28 cellular contexts compared by ENCODE assay signal in genomic region chr7:29770371-29770770, GRCh38. TPM values are rescaled to one million over a fixed set of nuclear protein-coding genes. Genes with fewer than 3 reads are reported as not detected.
DNase-seq lines count a peak whose midpoint lies in the region; ATAC-seq, FAIRE-seq and TF ChIP-seq lines count a peak whose summit lies in the region.
"Had no signal": no experiment of that assay in that cellular context is flagged by ENCODE, and none has a peak within 500 bp of the region (broad histone marks: within the 10 kb centered on the region; RNA-seq: fewer than 3 reads in every experiment).

No MANE protein-coding gene starts in this region.

- intact Hi-C loops in left ventricle myocardium inferior (cut with micrococcal nuclease) (no loop called here), Right ventricle myocardium superior (cut with DNase I) (no loop called here)

- peaks cover 18% of the 10 kb centered on the region for H3K9me3 Mint-ChIP-seq in nephron progenitor cell
- H3K9me3 Mint-ChIP-seq: CD4-positive, alpha-beta T cell had no signal

- DNase-seq in left ventricle myocardium inferior (no peak), Right ventricle myocardium superior (no peak), nephron progenitor cell (no peak), urothelium cell line (ENCODE audit: low spot score) (no peak), foreskin keratinocyte (no peak)
- DNase-seq: 8988T; ACHN; AML-193; BE2C; CD4-positive, alpha-beta T cell; CD8-positive, alpha-beta memory T cell; DMS 273 treated with DMSO at 0.1 percent for 48 hours; DMS79; EL; GDM1; GM23248; H7; HCEC 1CT had no signal

- no peaks in the 10 kb centered on the region for H3K36me3 ChIP-seq in left ventricle myocardium inferior
- H3K36me3 ChIP-seq: BE2C; BLaER1 treated with 17β-estradiol and CSF1 and Interleukin-3, amounts not matched to agents 10 nM and 100 nM had no signal

- TF ChIP-seq CTCF in left ventricle myocardium inferior (IDR thresholded peaks at IDR 0.05; ENCODE audit: borderline replicate concordance) (no peak), VCaP (conservative IDR thresholded peaks at IDR 0.05) (no peak), nephron progenitor cell (IDR thresholded peaks at IDR 0.05) (no peak), foreskin keratinocyte (conservative IDR thresholded peaks at IDR 0.05) (no peak)

- peak; percentile 48 for FAIRE-seq in urothelium cell line (lab: Jason Lieb, UNC)
- FAIRE-seq: A549, D721Med, GM12878, GM19239, H1 had no signal

- no peak for ATAC-seq in Right ventricle myocardium superior (ENCODE audit: poor library complexity)
- no peak for ATAC-seq in HG03460 (IDR thresholded peaks at IDR 0.05; ENCODE audit: unreplicated experiment)
- no peak for ATAC-seq in HG03039 (IDR thresholded peaks at IDR 0.05; ENCODE audit: unreplicated experiment)
- no peak for ATAC-seq in foreskin keratinocyte
- ATAC-seq: A549, GM12878 had no signal

- H3K36me3 Mint-ChIP-seq in nephron progenitor cell (ENCODE audit: low read depth) = no peaks in the 10 kb centered on the region
- H3K36me3 Mint-ChIP-seq: CD14-positive monocyte; CD8-positive, alpha-beta memory T cell had no signal

- H3K9me3 ChIP-seq in left ventricle myocardium inferior (replicated peaks) = no peaks in the 10 kb centered on the region
- H3K9me3 ChIP-seq: A549, BE2C had no signal

- peak overlapping the region; percentile 70 for H3K27ac ChIP-seq in left ventricle myocardium inferior (replicated peaks)
- peak overlapping the region; percentile 28; the same call in 1 of the 2 replicates for H3K27ac ChIP-seq in VCaP
- H3K27ac ChIP-seq in foreskin keratinocyte = no peak overlapping the region
- H3K27ac ChIP-seq: A549; BLaER1 treated with 17β-estradiol and CSF1 and Interleukin-3, amounts not matched to agents 10 nM and 100 nM; GM23248 had no signal

- peak overlapping the region; percentile 61 for H3K27ac Mint-ChIP-seq in nephron progenitor cell
- H3K27ac Mint-ChIP-seq: CD14-positive monocyte; CD4-positive, alpha-beta T cell; CD8-positive, alpha-beta memory T cell had no signal

- H3K4me1 Mint-ChIP-seq in nephron progenitor cell = peaks cover 13% of the 10 kb centered on the region
- H3K4me1 Mint-ChIP-seq: CD14-positive monocyte; CD8-positive, alpha-beta memory T cell had no signal

- H3K4me3 ChIP-seq in left ventricle myocardium inferior = no peak overlapping the region
- H3K4me3 ChIP-seq: A549; BLaER1 treated with 17β-estradiol and CSF1 and Interleukin-3, amounts not matched to agents 10 nM and 100 nM; GM12878; GM23248 had no signal

- H3K27me3 ChIP-seq in left ventricle myocardium inferior (ENCODE audit: low read depth) = no peaks in the 10 kb centered on the region
- peaks cover 48% of the 10 kb centered on the region for H3K27me3 ChIP-seq in foreskin keratinocyte
- H3K27me3 ChIP-seq: BLaER1 treated with 17β-estradiol and CSF1 and Interleukin-3, amounts not matched to agents 10 nM and 100 nM had no signal

- peaks cover 18% of the 10 kb centered on the region for H3K4me1 ChIP-seq in left ventricle myocardium inferior
- H3K4me1 ChIP-seq in foreskin keratinocyte = no peaks in the 10 kb centered on the region
- H3K4me1 ChIP-seq: A549; BE2C; BLaER1 treated with 17β-estradiol and CSF1 and Interleukin-3, amounts not matched to agents 10 nM and 100 nM had no signal

- peaks cover 5% of the 10 kb centered on the region for H3K27me3 Mint-ChIP-seq in nephron progenitor cell (ENCODE audit: low read depth, poor library complexity)

- H3K4me3 Mint-ChIP-seq in nephron progenitor cell = no peak overlapping the region
- H3K4me3 Mint-ChIP-seq: CD14-positive monocyte; CD4-positive, alpha-beta T cell; CD8-positive, alpha-beta memory T cell had no signal

RNA-seq across cellular contexts. Expression of gene WIPF3, which starts 35.9 kb away (rescaled TPM):
- total RNA-seq in left ventricle myocardium inferior = 8.0 TPM
- total RNA-seq in Right ventricle myocardium superior = 5.5 TPM
- total RNA-seq in foreskin keratinocyte = 0.41 and 0.63 TPM in 2 replicates
- 0.31 and 0.50 TPM in 2 replicates for polyA plus RNA-seq in foreskin keratinocyte
- total RNA-seq: CD4-positive, alpha-beta T cell; CD8-positive, alpha-beta memory T cell; GM23248 had no signal
- polyA plus RNA-seq: CD14-positive monocyte; CD8-positive, alpha-beta memory T cell; GM23248 had no signal
